1 cellular context compared by ENCODE assay signal in genomic region chr5:177455661-177456590, GRCh38.
TF ChIP-seq lines count a peak whose summit lies in the region.

No MANE protein-coding gene starts in this region.

TF ChIP-seq in HepG2, 621 proteins besides CTCF, POLR2A, EP300 and RAD21 (continued from another document and continues in another):
- TF ChIP-seq ZNF44 (CRISPR knock-in tag; IDR thresholded peaks at IDR 0.05) (0 out of 2 replicates have a peak, but pooled peaks have one; percentile 2), TEAD3 (CRISPR knock-in tag; optimal IDR thresholded peaks at IDR 0.05; ENCODE audit: borderline replicate concordance) (peak; percentile 59), KIAA2018 (CRISPR knock-in tag; IDR thresholded peaks at IDR 0.05; ENCODE audit: borderline replicate concordance) (no peak), ZNF772 (CRISPR knock-in tag; IDR thresholded peaks at IDR 0.05) (0 out of 2 replicates have a peak, but pooled peaks have one; percentile 19), ZNF136 (CRISPR knock-in tag; IDR thresholded peaks at IDR 0.05; ENCODE audit: low read depth) (no peak), IKZF5 (CRISPR knock-in tag; IDR thresholded peaks at IDR 0.05) (peak; percentile 37; the same call in 1 of the 2 replicates), ZNF512 (CRISPR knock-in tag; IDR thresholded peaks at IDR 0.05) (0 out of 2 replicates have a peak, but pooled peaks have one; percentile 50), SRY (CRISPR knock-in tag; IDR thresholded peaks at IDR 0.05) (no peak), CC2D1A (CRISPR knock-in tag; IDR thresholded peaks at IDR 0.05) (0 out of 2 replicates have a peak, but pooled peaks have one; percentile 17), PITX1 (CRISPR knock-in tag; IDR thresholded peaks at IDR 0.05) (peak; percentile 22; the same call in 1 of the 2 replicates), ZNF605 (CRISPR knock-in tag; IDR thresholded peaks at IDR 0.05) (0 out of 2 replicates have a peak, but pooled peaks have one; percentile 11), SP5 (CRISPR knock-in tag; IDR thresholded peaks at IDR 0.05; ENCODE audit: borderline replicate concordance, low read depth) (peak; percentile 40; the same call in 1 of the 2 replicates), NR2F6 (IDR thresholded peaks at IDR 0.05) (no peak), NR2F6 (CRISPR knock-in tag; IDR thresholded peaks at IDR 0.05) (no peak), KLF15 (CRISPR knock-in tag; IDR thresholded peaks at IDR 0.05; ENCODE audit: borderline replicate concordance) (no peak), ZBTB25 (CRISPR knock-in tag; IDR thresholded peaks at IDR 0.05) (no peak), SNAPC2 (CRISPR knock-in tag; IDR thresholded peaks at IDR 0.05) (no peak), HMGXB4 (CRISPR knock-in tag; IDR thresholded peaks at IDR 0.05; ENCODE audit: borderline replicate concordance in 1 of 2, low read depth in 1 of 2) (peak; percentile 68 to 92; a peak in 3 of 4 replicates), RFXAP (CRISPR knock-in tag; IDR thresholded peaks at IDR 0.05; ENCODE audit: borderline replicate concordance) (no peak), ZNF629 (CRISPR knock-in tag; conservative IDR thresholded peaks at IDR 0.05) (no peak), ZNF776 (CRISPR knock-in tag; IDR thresholded peaks at IDR 0.05) (peak; percentile 25), GABPA (IDR thresholded peaks at IDR 0.05; ENCODE audit: low read depth, low read length) (no peak), GABPA (CRISPR knock-in tag; IDR thresholded peaks at IDR 0.05; ENCODE audit: low read depth) (peak; percentile 42; the same call in 1 of the 2 replicates), IKZF1 (IDR thresholded peaks at IDR 0.05) (no peak), PATZ1 (CRISPR knock-in tag; IDR thresholded peaks at IDR 0.05) (peak; percentile 90), ZNF496 (CRISPR knock-in tag; IDR thresholded peaks at IDR 0.05; ENCODE audit: insufficient replicate concordance) (no peak), ZNF574 (CRISPR knock-in tag; IDR thresholded peaks at IDR 0.05) (peak; percentile 68), ZNF24 (IDR thresholded peaks at IDR 0.05) (no peak), ZNF788 (CRISPR knock-in tag; IDR thresholded peaks at IDR 0.05; ENCODE audit: borderline replicate concordance) (peak; percentile 29; the same call in 1 of the 2 replicates), ZNF619 (CRISPR knock-in tag; IDR thresholded peaks at IDR 0.05) (no peak), ZNF564 (CRISPR knock-in tag; IDR thresholded peaks at IDR 0.05) (peak; percentile 14; the same call in 1 of the 2 replicates), ZBTB14 (CRISPR knock-in tag; IDR thresholded peaks at IDR 0.05) (no peak), E2F5 (CRISPR knock-in tag; conservative IDR thresholded peaks at IDR 0.05) (no peak), MYC (CRISPR knock-in tag; IDR thresholded peaks at IDR 0.05; ENCODE audit: borderline replicate concordance) (no peak), AGO1 (IDR thresholded peaks at IDR 0.05; ENCODE audit: low read depth, low read length, poor library complexity, severe bottlenecking) (peak; percentile 91), KLF9 (CRISPR knock-in tag; IDR thresholded peaks at IDR 0.05; ENCODE audit: low read depth) (peak; percentile 79; the same call in 1 of the 2 replicates), BATF2 (CRISPR knock-in tag; IDR thresholded peaks at IDR 0.05) (no peak)
